ENCODE assay signal across 10 cellular contexts in the genomic region with DNA sequence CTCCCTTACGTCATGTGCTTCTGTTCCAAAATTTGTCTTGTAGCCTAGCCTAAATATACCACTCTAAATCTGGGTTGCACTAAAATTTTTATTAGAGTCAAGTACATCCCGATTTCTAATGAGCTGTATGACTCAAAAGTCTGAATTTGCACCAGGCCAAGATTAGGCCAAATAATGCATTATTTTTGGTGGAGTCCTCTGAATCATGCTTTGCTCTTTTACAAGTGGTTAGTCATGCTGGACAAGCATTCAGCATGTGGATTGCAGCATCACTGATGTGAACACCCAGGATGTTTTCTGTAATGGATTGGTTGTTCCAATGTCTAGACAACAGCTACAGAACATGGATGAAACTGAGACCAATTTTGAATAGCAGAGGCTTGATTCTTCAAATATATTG. TPM values are rescaled to one million over a fixed set of nuclear protein-coding genes. Genes with fewer than 3 reads are reported as not detected.
A peak's percentile ranks its signal among the peaks of the same experiment; 100 is the strongest.
DNase-seq lines count a peak whose midpoint lies in the region; ATAC-seq, FAIRE-seq and TF ChIP-seq lines count a peak whose summit lies in the region.
"Had no signal": no experiment of that assay in that cellular context is flagged by ENCODE, and none has a peak within 500 bp of the region (broad histone marks: within the 10 kb centered on the region; RNA-seq: fewer than 3 reads in every experiment).

No MANE protein-coding gene starts in this region.

- DNase-seq in AG09309 (ENCODE audit: low read depth) (peak; percentile 93), RWPE2 (ENCODE audit: low spot score) (no peak), fibroblast of mammary gland (ENCODE audit: low read depth) (peak; percentile 98), osteocyte (ENCODE audit: extremely low spot score, unreplicated experiment) (no peak), SKM-1 treated with dmso at 0.1 percent for 144 hours (lab: John Stamatoyannopoulos, UW; ENCODE audit: unreplicated experiment) (no peak), GM12892 (ENCODE audit: insufficient read length) (no peak)
- no peak for DNase-seq in activated CD4-positive, alpha-beta T cell treated with anti-CD3 and anti-CD28 coated beads for 36 hours
- DNase-seq: NCI-H2107 had no signal

- peaks cover 16% of the 10 kb centered on the region for H3K4me1 ChIP-seq in RWPE2 (ENCODE audit: insufficient read depth, poor library complexity, severe bottlenecking)

- H3K27ac ChIP-seq in RWPE2 (ENCODE audit: poor library complexity, severe bottlenecking), result peak overlapping the region; percentile 63

- H3K4me3 Mint-ChIP-seq in osteocyte (ENCODE audit: unreplicated experiment), result no peak overlapping the region
- no peak overlapping the region for H3K4me3 Mint-ChIP-seq in activated CD4-positive, alpha-beta T cell treated with anti-CD3 and anti-CD28 coated beads for 36 hours

- H3K4me3 ChIP-seq in AG09309 (ENCODE audit: control insufficient read depth, low read depth, low read length) (no peak overlapping the region), RWPE2 (ENCODE audit: severe bottlenecking) (no peak overlapping the region), fibroblast of mammary gland (ENCODE audit: control insufficient read depth, low read depth, low read length) (no peak overlapping the region)

- no peaks in the 10 kb centered on the region for H3K27me3 ChIP-seq in RWPE2 (ENCODE audit: insufficient read depth, poor library complexity, severe bottlenecking)

- intact Hi-C loops in activated CD4-positive, alpha-beta T cell treated with anti-CD3 and anti-CD28 coated beads for 36 hours (cut with DNase I, micrococcal nuclease), result no loop called here

- peak; percentile 80 for ATAC-seq in RWPE2 (ENCODE audit: low read depth)
- ATAC-seq in HG02642 (IDR thresholded peaks at IDR 0.05; ENCODE audit: poor library complexity, unreplicated experiment), result no peak
- ATAC-seq in activated CD4-positive, alpha-beta T cell treated with anti-CD3 and anti-CD28 coated beads for 36 hours, result no peak

- H3K36me3 ChIP-seq in RWPE2 (ENCODE audit: low read depth), result peaks cover 8% of the 10 kb centered on the region

- peaks cover 18% of the 10 kb centered on the region for H3K4me1 Mint-ChIP-seq in osteocyte (ENCODE audit: unreplicated experiment)
- H3K4me1 Mint-ChIP-seq in activated CD4-positive, alpha-beta T cell treated with anti-CD3 and anti-CD28 coated beads for 36 hours, result no peaks in the 10 kb centered on the region

- no peak for TF ChIP-seq POLR2A in GM12892 (IDR thresholded peaks at IDR 0.05; ENCODE audit: low read depth, low read length)

- no peaks in the 10 kb centered on the region for H3K27me3 Mint-ChIP-seq in osteocyte (ENCODE audit: unreplicated experiment)
- H3K27me3 Mint-ChIP-seq in activated CD4-positive, alpha-beta T cell treated with anti-CD3 and anti-CD28 coated beads for 36 hours, result no peaks in the 10 kb centered on the region

- H3K9me3 Mint-ChIP-seq in osteocyte (ENCODE audit: unreplicated experiment), result peaks cover 17% of the 10 kb centered on the region
- peaks cover 15% of the 10 kb centered on the region for H3K9me3 Mint-ChIP-seq in activated CD4-positive, alpha-beta T cell treated with anti-CD3 and anti-CD28 coated beads for 36 hours (ENCODE audit: low read depth)

- no peak for FAIRE-seq in GM12892 (lab: Jason Lieb, UNC)

- H3K9me3 ChIP-seq in RWPE2 (ENCODE audit: severe bottlenecking), result no peaks in the 10 kb centered on the region

- POLR2A ChIA-PET in activated CD4-positive, alpha-beta T cell treated with anti-CD3 and anti-CD28 coated beads for 36 hours (lab: Charles Lee), result no interaction called here

- peak overlapping the region; percentile 86 for H3K27ac Mint-ChIP-seq in osteocyte (ENCODE audit: unreplicated experiment)
- H3K27ac Mint-ChIP-seq in activated CD4-positive, alpha-beta T cell treated with anti-CD3 and anti-CD28 coated beads for 36 hours, result no peak overlapping the region

- CTCF ChIA-PET in activated CD4-positive, alpha-beta T cell treated with anti-CD3 and anti-CD28 coated beads for 36 hours (lab: Charles Lee), result interaction anchor here (0.6 to 2.0 kb wide), 4 partner anchors 9 to 201 kb away, joined by 3 to 7 read pairs (median 3); no protein-coding TSS in a partner anchor

- H3K36me3 Mint-ChIP-seq in osteocyte (ENCODE audit: unreplicated experiment), result peaks cover 38% of the 10 kb centered on the region
- peaks cover 40% of the 10 kb centered on the region for H3K36me3 Mint-ChIP-seq in activated CD4-positive, alpha-beta T cell treated with anti-CD3 and anti-CD28 coated beads for 36 hours (ENCODE audit: low read depth)

- no peak for TF ChIP-seq CTCF in AG09309 (IDR thresholded peaks at IDR 0.05; ENCODE audit: control insufficient read depth, insufficient read depth, low read depth, low read length, missing control alignments)
- TF ChIP-seq CTCF in RWPE2 (IDR thresholded peaks at IDR 0.05; ENCODE audit: poor library complexity, severe bottlenecking), result no peak
- TF ChIP-seq CTCF in fibroblast of mammary gland (conservative IDR thresholded peaks at IDR 0.05; ENCODE audit: control insufficient read depth, insufficient read depth, low read depth, low read length), result no peak
- TF ChIP-seq CTCF in osteocyte (IDR thresholded peaks at IDR 0.05), result no peak

RNA-seq across cellular contexts. Expression of gene HEBP1, which starts 23.7 kb away (rescaled TPM):
- 54.8 and 56.7 TPM in 2 replicates for total RNA-seq in osteocyte
- 0.85 TPM for polyA plus RNA-seq in GM12892 (2012; ENCODE audit: missing spikeins)
- total RNA-seq in activated CD4-positive, alpha-beta T cell treated with anti-CD3 and anti-CD28 coated beads for 36 hours, result 10 to 100 TPM; 23.5 to 28.6 TPM

RNA-seq across cellular contexts. Expression of gene GPRC5D, which starts 24.4 kb away (rescaled TPM):
- total RNA-seq in osteocyte, result not detected in 2 replicates
- polyA plus RNA-seq in GM12892 (2012; ENCODE audit: missing spikeins), result not detected
- total RNA-seq in activated CD4-positive, alpha-beta T cell treated with anti-CD3 and anti-CD28 coated beads for 36 hours, result not detected
- total RNA-seq: mesenteric fat pad had no signal

Comparison
In these comparisons a context has a peak if more than half of its experiments do, and no peak if none do; other contexts are left out.
1. DNase-seq: peak in AG09309 (single experiment) and fibroblast of mammary gland (single experiment); none in RWPE2 (single experiment), osteocyte (single experiment), SKM-1 treated with dmso at 0.1 percent for 144 hours (single experiment), GM12892 (single experiment) and activated CD4-positive, alpha-beta T cell treated with anti-CD3 and anti-CD28 coated beads for 36 hours (single experiment).